ENCODE assay signal across 8 cellular contexts in genomic region chr12:12358528-12358927, GRCh38. TPM values are rescaled to one million over a fixed set of nuclear protein-coding genes. Genes with fewer than 3 reads are reported as not detected.
DNase-seq lines count a peak whose midpoint lies in the region; ATAC-seq and TF ChIP-seq lines count a peak whose summit lies in the region.

No MANE protein-coding gene starts in this region.

- no peak for TF ChIP-seq POLR2A in upper lobe of left lung (IDR thresholded peaks at IDR 0.05)

- ATAC-seq in activated T-cell treated with anti-CD3 and anti-CD28 coated beads, Interleukin-2, amount 50 U/mL, for 72 hours (replicated peaks in 1 of 2): no peak
- ATAC-seq in memory B cell (ENCODE audit: low read depth) (peak; percentile 9), upper lobe of left lung (ENCODE audit: low FRiP score in 2 of 2) (no peak)

- peak overlapping the region; percentile 94 to 96 for H3K4me3 Mint-ChIP-seq in activated T-cell treated with anti-CD3 and anti-CD28 coated beads, Interleukin-2, amount 50 U/mL, for 72 hours
- H3K4me3 Mint-ChIP-seq in activated naive CD8-positive, alpha-beta T cell treated with anti-CD3 and anti-CD28 coated beads for 36 hours: peak overlapping the region; percentile 93
- peak overlapping the region; percentile 95 for H3K4me3 Mint-ChIP-seq in memory B cell

- no peaks in the 10 kb centered on the region for H3K9me3 Mint-ChIP-seq in activated T-cell treated with anti-CD3 and anti-CD28 coated beads, Interleukin-2, amount 50 U/mL, for 72 hours
- H3K9me3 Mint-ChIP-seq in activated naive CD8-positive, alpha-beta T cell treated with anti-CD3 and anti-CD28 coated beads for 36 hours: no peaks in the 10 kb centered on the region
- H3K9me3 Mint-ChIP-seq in memory B cell: no peaks in the 10 kb centered on the region

- peak overlapping the region in 3 of 4 donors; percentile 96 to 98 (median 97) for H3K27ac ChIP-seq in upper lobe of left lung

- H3K9me3 ChIP-seq in upper lobe of left lung: peaks cover 0 to 4% (median 0%) of the 10 kb centered on the region in 4 donors

- H3K4me3 ChIP-seq in upper lobe of left lung: peak overlapping the region in 1 of 4 donors; percentile 87

- peaks cover 5 to 23% (median 15%) of the 10 kb centered on the region in 4 donors for H3K4me1 ChIP-seq in upper lobe of left lung

- TF ChIP-seq EP300 in upper lobe of left lung (IDR thresholded peaks at IDR 0.05): no peak

- whole genome bisulfite sequencing in upper lobe of left lung, 2 donors: 80 to 86% methylated on average over 4 of the region's 4 CpGs

- no peaks in the 10 kb centered on the region for H3K27me3 ChIP-seq in upper lobe of left lung

- H3K27me3 Mint-ChIP-seq in activated T-cell treated with anti-CD3 and anti-CD28 coated beads, Interleukin-2, amount 50 U/mL, for 72 hours (ENCODE audit: low read depth): no peaks in the 10 kb centered on the region
- H3K27me3 Mint-ChIP-seq in activated naive CD8-positive, alpha-beta T cell treated with anti-CD3 and anti-CD28 coated beads for 36 hours: no peaks in the 10 kb centered on the region
- H3K27me3 Mint-ChIP-seq in memory B cell: no peaks in the 10 kb centered on the region

- H3K36me3 Mint-ChIP-seq in activated T-cell treated with anti-CD3 and anti-CD28 coated beads, Interleukin-2, amount 50 U/mL, for 72 hours (ENCODE audit: insufficient read depth in 2 of 2): peaks cover 6 to 11% of the 10 kb centered on the region in 2 donors
- H3K36me3 Mint-ChIP-seq in activated naive CD8-positive, alpha-beta T cell treated with anti-CD3 and anti-CD28 coated beads for 36 hours: peaks cover 9% of the 10 kb centered on the region
- peaks cover 7% of the 10 kb centered on the region for H3K36me3 Mint-ChIP-seq in memory B cell

- TF ChIP-seq CTCF in upper lobe of left lung (IDR thresholded peaks at IDR 0.05): no peak

- peaks cover 0 to 7% (median 0%) of the 10 kb centered on the region in 4 donors for H3K36me3 ChIP-seq in upper lobe of left lung

- H3K4me1 Mint-ChIP-seq in activated T-cell treated with anti-CD3 and anti-CD28 coated beads, Interleukin-2, amount 50 U/mL, for 72 hours (ENCODE audit: low read depth): peaks cover 56% of the 10 kb centered on the region
- H3K4me1 Mint-ChIP-seq in activated naive CD8-positive, alpha-beta T cell treated with anti-CD3 and anti-CD28 coated beads for 36 hours: peaks cover 35% of the 10 kb centered on the region
- peaks cover 20% of the 10 kb centered on the region for H3K4me1 Mint-ChIP-seq in memory B cell

- peak overlapping the region; percentile 99 for H3K27ac Mint-ChIP-seq in activated T-cell treated with anti-CD3 and anti-CD28 coated beads, Interleukin-2, amount 50 U/mL, for 72 hours
- H3K27ac Mint-ChIP-seq in activated naive CD8-positive, alpha-beta T cell treated with anti-CD3 and anti-CD28 coated beads for 36 hours: peak overlapping the region; percentile 96
- H3K27ac Mint-ChIP-seq in memory B cell: peak overlapping the region; percentile 99

- DNase-seq in activated T-cell treated with anti-CD3 and anti-CD28 coated beads, Interleukin-2, amount 50 U/mL, for 72 hours: no peak
- DNase-seq in activated T-cell treated with anti-CD3 and anti-CD28 coated beads, Interleukin-2, amount 50 U/mL, for 1 hour: no peak
- no peak for DNase-seq in activated naive CD8-positive, alpha-beta T cell treated with anti-CD3 and anti-CD28 coated beads for 36 hours
- DNase-seq in memory B cell (ENCODE audit: low spot score in 2 of 2) (peak; percentile 19 to 31), upper lobe of left lung (no peak), Ammon's horn (ENCODE audit: low spot score) (no peak), NCI-H2107 (lab: John Stamatoyannopoulos, UW) (no peak), HuH-7 (ENCODE audit: low spot score) (no peak)

RNA-seq across cellular contexts. Expression of gene BORCS5, which starts 1.6 kb away (rescaled TPM):
- total RNA-seq in activated T-cell treated with anti-CD3 and anti-CD28 coated beads, Interleukin-2, amount 50 U/mL, for 72 hours: 10 to 100 TPM; 37.7 to 44.9 TPM
- 10 to 100 TPM; 25.5 to 25.8 TPM for total RNA-seq in activated naive CD8-positive, alpha-beta T cell treated with anti-CD3 and anti-CD28 coated beads for 36 hours
- total RNA-seq in upper lobe of left lung: 100 to 1,000 TPM in 1 of 6 donors, 10 to 100 TPM in 2, 1 to 10 TPM in 3; 7.3 to 105 (median 10.7) TPM

RNA-seq across cellular contexts. Expression of gene MANSC1, which starts 8.5 kb away (rescaled TPM):
- 1 to 10 TPM in 1 of 2 donors, under 1 TPM in 1; 0.65 to 1.5 TPM for total RNA-seq in activated T-cell treated with anti-CD3 and anti-CD28 coated beads, Interleukin-2, amount 50 U/mL, for 72 hours
- under 1 TPM; 0.43 to 0.76 TPM for total RNA-seq in activated naive CD8-positive, alpha-beta T cell treated with anti-CD3 and anti-CD28 coated beads for 36 hours
- total RNA-seq in upper lobe of left lung: 10 to 100 TPM in 4 of 6 donors, 1 to 10 TPM in 2; 2.1 to 25.2 (median 14.0) TPM

Comparison
In these comparisons a context has a peak if more than half of its experiments do, and no peak if none do; other contexts are left out.
1. DNase-seq: peak in memory B cell (2 of 2); none in activated T-cell treated with anti-CD3 and anti-CD28 coated beads, Interleukin-2, amount 50 U/mL, for 72 hours (0 of 2), activated T-cell treated with anti-CD3 and anti-CD28 coated beads, Interleukin-2, amount 50 U/mL, for 1 hour (single experiment), activated naive CD8-positive, alpha-beta T cell treated with anti-CD3 and anti-CD28 coated beads for 36 hours (single experiment), upper lobe of left lung (0 of 2), Ammon's horn (single experiment), NCI-H2107 (single experiment) and HuH-7 (single experiment).
2. Peak in every context shown above with its lines, with median percentiles within 50 percentile points of each other: H3K27ac Mint-ChIP-seq and H3K4me3 Mint-ChIP-seq.